ENCODE assay signal across 14 cellular contexts in genomic region chr6:158376650-158377081, GRCh38.
DNase-seq lines count a peak whose midpoint lies in the region; TF ChIP-seq lines count a peak whose summit lies in the region.
"Had no signal": no experiment of that assay in that cellular context is flagged by ENCODE, and none has a peak within 500 bp of the region (broad histone marks: within the 10 kb centered on the region; RNA-seq: fewer than 3 reads in every experiment).

No MANE protein-coding gene starts in this region.

- H3K27ac ChIP-seq in sigmoid colon: no peak overlapping the region
- H3K27ac ChIP-seq: ovary, Peyer's patch had no signal

- TF ChIP-seq EP300 in sigmoid colon (IDR thresholded peaks at IDR 0.05): no peak

- H3K36me3 ChIP-seq in sigmoid colon: no peaks in the 10 kb centered on the region
- H3K36me3 ChIP-seq: ovary had no signal

- H3K4me1 Mint-ChIP-seq in immature natural killer cell: peaks cover 0 to 22% of the 10 kb centered on the region in 2 donors

- TF ChIP-seq CTCF in sigmoid colon (IDR thresholded peaks at IDR 0.05): no peak

- no peaks in the 10 kb centered on the region for H3K4me1 ChIP-seq in sigmoid colon

- no peak overlapping the region for H3K4me3 ChIP-seq in sigmoid colon
- H3K4me3 ChIP-seq: ovary, Peyer's patch had no signal

- no peaks in the 10 kb centered on the region for H3K9me3 Mint-ChIP-seq in immature natural killer cell
- H3K9me3 Mint-ChIP-seq: CD4-positive, alpha-beta memory T cell; stimulated activated naive CD8-positive, alpha-beta T cell treated with anti-CD3 and anti-CD28 coated beads, Interleukin-15, Interleukin-2, amounts not matched to agents 100 ng/mL and 50 ng/mL, for 24 hours had no signal

- no peaks in the 10 kb centered on the region for H3K27me3 ChIP-seq in sigmoid colon
- H3K27me3 ChIP-seq: ovary, Peyer's patch had no signal

- no peaks in the 10 kb centered on the region for H3K9me3 ChIP-seq in sigmoid colon
- H3K9me3 ChIP-seq: ovary, Peyer's patch had no signal

- H3K27me3 Mint-ChIP-seq in immature natural killer cell (ENCODE audit: low read depth in 3 of 3): peaks cover 1 to 2% (median 2%) of the 10 kb centered on the region in 3 donors
- H3K27me3 Mint-ChIP-seq: activated naive CD8-positive, alpha-beta T cell; CD4-positive, alpha-beta memory T cell; stimulated activated naive CD8-positive, alpha-beta T cell treated with anti-CD3 and anti-CD28 coated beads, Interleukin-15, Interleukin-2, amounts not matched to agents 100 ng/mL and 50 ng/mL, for 24 hours had no signal

- peak; percentile 94 for DNase-seq in DMS 273 (lab: John Stamatoyannopoulos, UW; ENCODE audit: unreplicated experiment)
- DNase-seq in NCI-H69 (lab: John Stamatoyannopoulos, UW): peak; percentile 23
- DNase-seq in fibroblast of gingiva (ENCODE audit: low read depth): peak; percentile 37
- peak in 9 of 10 donors; percentile 32 to 91 (median 52) for DNase-seq in posterior cingulate gyrus
- DNase-seq in sigmoid colon: no peak
- DNase-seq in immature natural killer cell: no peak
- no peak for DNase-seq in NCI-H146 treated with DMSO at 0.1 percent for 48 hours (lab: John Stamatoyannopoulos, UW; ENCODE audit: unreplicated experiment)
- no peak for DNase-seq in NCI-H345 treated with DMSO at 0.1 percent for 48 hours (lab: John Stamatoyannopoulos, UW; ENCODE audit: unreplicated experiment)
- DNase-seq: CD4-positive, alpha-beta memory T cell; ovary; Peyer's patch; stimulated activated CD4-positive, alpha-beta T cell treated with anti-CD3 and anti-CD28 coated beads, Interleukin-4, amount 100 ng/mL, for 1 hour had no signal

- intact Hi-C loops in posterior cingulate gyrus (cut with DNase I): no loop called here
- intact Hi-C loops in sigmoid colon (cut with DNase I): no loop called here

- H3K27ac Mint-ChIP-seq in immature natural killer cell: no peak overlapping the region
- H3K27ac Mint-ChIP-seq: activated naive CD8-positive, alpha-beta T cell; stimulated activated naive CD8-positive, alpha-beta T cell treated with anti-CD3 and anti-CD28 coated beads, Interleukin-15, Interleukin-2, amounts not matched to agents 100 ng/mL and 50 ng/mL, for 24 hours had no signal

- H3K4me3 Mint-ChIP-seq in immature natural killer cell: no peak overlapping the region
- H3K4me3 Mint-ChIP-seq: activated naive CD8-positive, alpha-beta T cell; CD4-positive, alpha-beta memory T cell; stimulated activated naive CD8-positive, alpha-beta T cell treated with anti-CD3 and anti-CD28 coated beads, Interleukin-15, Interleukin-2, amounts not matched to agents 100 ng/mL and 50 ng/mL, for 24 hours had no signal

- no peak for TF ChIP-seq POLR2A in sigmoid colon (IDR thresholded peaks at IDR 0.05)

- H3K36me3 Mint-ChIP-seq in immature natural killer cell: peaks cover 0 to 8% (median 0%) of the 10 kb centered on the region in 3 donors
- H3K36me3 Mint-ChIP-seq: activated naive CD8-positive, alpha-beta T cell had no signal

- 66 to 67% methylated on average over 2 of the region's 2 CpGs for WGBS in sigmoid colon, 2 donors

Comparison
In these comparisons a context has a peak if more than half of its experiments do, and no peak if none do; other contexts are left out.
1. DNase-seq: peak in DMS 273 (single experiment), NCI-H69 (single experiment), fibroblast of gingiva (single experiment) and posterior cingulate gyrus (9 of 10); none in sigmoid colon (single experiment), immature natural killer cell (0 of 3), NCI-H146 treated with DMSO at 0.1 percent for 48 hours (single experiment) and NCI-H345 treated with DMSO at 0.1 percent for 48 hours (single experiment).